8 cellular contexts compared by ENCODE assay signal in genomic region chr9:136225748-136226679, GRCh38. TPM values are rescaled to one million over a fixed set of nuclear protein-coding genes. Genes with fewer than 3 reads are reported as not detected.
DNase-seq lines count a peak whose midpoint lies in the region; ATAC-seq and TF ChIP-seq lines count a peak whose summit lies in the region.

No MANE protein-coding gene starts in this region.

- H3K27me3 Mint-ChIP-seq in activated CD8-positive, alpha-beta T cell treated with anti-CD3 and anti-CD28 coated beads, Interleukin-2, amount 10 ng/mL, durations not matched to agents 7 days and 5 days (ENCODE audit: low read depth): no peaks in the 10 kb centered on the region

- peaks cover 23% of the 10 kb centered on the region for H3K36me3 ChIP-seq in neutrophil

- peaks cover 13% of the 10 kb centered on the region for H3K4me1 Mint-ChIP-seq in activated CD8-positive, alpha-beta T cell treated with anti-CD3 and anti-CD28 coated beads, Interleukin-2, amount 10 ng/mL, durations not matched to agents 7 days and 5 days (ENCODE audit: low read depth)

- peaks cover 15% of the 10 kb centered on the region for H3K36me3 Mint-ChIP-seq in activated CD8-positive, alpha-beta T cell treated with anti-CD3 and anti-CD28 coated beads, Interleukin-2, amount 10 ng/mL, durations not matched to agents 7 days and 5 days (ENCODE audit: low read depth)

- in situ Hi-C loops in GM13976 (cut with MboI; ENCODE audit: low sequenced_read_pairs, unreplicated experiment): no loop called here

- H3K27ac ChIP-seq in neutrophil: peak overlapping the region; percentile 51

- H3K9me3 Mint-ChIP-seq in activated CD8-positive, alpha-beta T cell treated with anti-CD3 and anti-CD28 coated beads, Interleukin-2, amount 10 ng/mL, durations not matched to agents 7 days and 5 days (ENCODE audit: insufficient read depth): no peaks in the 10 kb centered on the region

- H3K4me1 ChIP-seq in neutrophil (ENCODE audit: control insufficient read depth in 1 of 2, insufficient read depth in 1 of 2, low read depth in 1 of 2, low read length in 1 of 2): peaks cover 21 to 25% of the 10 kb centered on the region in 2 experiments

- H3K27me3 ChIP-seq in neutrophil: no peaks in the 10 kb centered on the region

- H3K27ac Mint-ChIP-seq in activated CD8-positive, alpha-beta T cell treated with anti-CD3 and anti-CD28 coated beads, Interleukin-2, amount 10 ng/mL, durations not matched to agents 7 days and 5 days: no peak overlapping the region

- CTCF ChIA-PET in activated CD8-positive, alpha-beta T cell treated with anti-CD3 and anti-CD28 coated beads, Interleukin-2, amount 10 ng/mL, durations not matched to agents 7 days and 5 days (lab: Charles Lee): interaction anchor here (1.3 to 2.8 kb wide), 3 partner anchors 17 to 41 kb away, joined by 3 to 10 read pairs (median 5); no protein-coding TSS in a partner anchor

- TF ChIP-seq CTCF in GM13976 (IDR thresholded peaks at IDR 0.05; ENCODE audit: borderline replicate concordance, control extremely low read depth, extremely low read depth, insufficient read depth, missing control alignments) (peak; percentile 94), epithelial cell of proximal tubule (conservative IDR thresholded peaks at IDR 0.05; ENCODE audit: low read depth, low read length) (peak; percentile 90), neutrophil (IDR thresholded peaks at IDR 0.05) (peak; percentile 70)

- no peak overlapping the region for H3K4me3 Mint-ChIP-seq in activated CD8-positive, alpha-beta T cell treated with anti-CD3 and anti-CD28 coated beads, Interleukin-2, amount 10 ng/mL, durations not matched to agents 7 days and 5 days

- POLR2A ChIA-PET in activated CD8-positive, alpha-beta T cell treated with anti-CD3 and anti-CD28 coated beads, Interleukin-2, amount 10 ng/mL, durations not matched to agents 7 days and 5 days (lab: Charles Lee): interaction anchor here (0.7 to 1.5 kb wide), 2 partner anchors 15 to 30 kb away, joined by 3 read pairs; no protein-coding TSS in a partner anchor

- H3K9me3 ChIP-seq in neutrophil: no peaks in the 10 kb centered on the region

- peak; percentile 70 for ATAC-seq in HG02885 (IDR thresholded peaks at IDR 0.05; ENCODE audit: poor library complexity, unreplicated experiment)
- peak; percentile 94 for ATAC-seq in activated CD8-positive, alpha-beta T cell treated with anti-CD3 and anti-CD28 coated beads, Interleukin-2, amount 10 ng/mL, durations not matched to agents 7 days and 5 days

- DNase-seq in AG08396 (ENCODE audit: low spot score) (peak; percentile 81), GM13976 (ENCODE audit: low spot score) (peak; percentile 90), NCI-H460 (ENCODE audit: extremely low read depth, low read depth) (peak; percentile 52), epithelial cell of proximal tubule (ENCODE audit: low read depth) (no peak), ureter (ENCODE audit: low spot score) (peak; percentile 71)
- peak; percentile 75 for DNase-seq in activated CD8-positive, alpha-beta T cell treated with anti-CD3 and anti-CD28 coated beads, Interleukin-2, amount 10 ng/mL, durations not matched to agents 7 days and 5 days

- H3K4me3 ChIP-seq in epithelial cell of proximal tubule (ENCODE audit: low read depth, low read length) (no peak overlapping the region), neutrophil (ENCODE audit: low read depth in 1 of 2, low read length in 1 of 2) (peak overlapping the region in 1 of 2 experiments; percentile 36)

RNA-seq across cellular contexts. Expression of gene QSOX2, which starts 19.6 kb away (rescaled TPM):
- total RNA-seq in NCI-H460 (2014; rRNA removed; shearing (Covaris generic)): 24.1 and 26.3 TPM in 2 replicates
- 62.5 and 69.0 TPM in 2 replicates for polyA plus RNA-seq in NCI-H460 (2014; cell fraction: nucleus; rRNA removed)
- 10 to 100 TPM; 11.4 to 12.6 TPM for total RNA-seq in activated CD8-positive, alpha-beta T cell treated with anti-CD3 and anti-CD28 coated beads, Interleukin-2, amount 10 ng/mL, durations not matched to agents 7 days and 5 days
- total RNA-seq in epithelial cell of proximal tubule (17.8 and 19.2 TPM in 2 replicates), ureter (12.8 TPM)

RNA-seq across cellular contexts. Expression of gene LHX3, which starts 21.1 kb away (rescaled TPM):
- 0.07 TPM in 1 of 2 replicates, not detected in the other for total RNA-seq in NCI-H460 (2014; rRNA removed; shearing (Covaris generic))
- 0.10 TPM in 1 of 2 replicates, not detected in the other for polyA plus RNA-seq in NCI-H460 (2014; cell fraction: nucleus; rRNA removed)
- total RNA-seq in activated CD8-positive, alpha-beta T cell treated with anti-CD3 and anti-CD28 coated beads, Interleukin-2, amount 10 ng/mL, durations not matched to agents 7 days and 5 days: under 1 TPM in 1 of 2 experiments, not detected in 1; 0.16 TPM
- total RNA-seq in epithelial cell of proximal tubule (not detected in 2 replicates), ureter (not detected)
